ENCODE assay signal across 3 cellular contexts in the genomic region with DNA sequence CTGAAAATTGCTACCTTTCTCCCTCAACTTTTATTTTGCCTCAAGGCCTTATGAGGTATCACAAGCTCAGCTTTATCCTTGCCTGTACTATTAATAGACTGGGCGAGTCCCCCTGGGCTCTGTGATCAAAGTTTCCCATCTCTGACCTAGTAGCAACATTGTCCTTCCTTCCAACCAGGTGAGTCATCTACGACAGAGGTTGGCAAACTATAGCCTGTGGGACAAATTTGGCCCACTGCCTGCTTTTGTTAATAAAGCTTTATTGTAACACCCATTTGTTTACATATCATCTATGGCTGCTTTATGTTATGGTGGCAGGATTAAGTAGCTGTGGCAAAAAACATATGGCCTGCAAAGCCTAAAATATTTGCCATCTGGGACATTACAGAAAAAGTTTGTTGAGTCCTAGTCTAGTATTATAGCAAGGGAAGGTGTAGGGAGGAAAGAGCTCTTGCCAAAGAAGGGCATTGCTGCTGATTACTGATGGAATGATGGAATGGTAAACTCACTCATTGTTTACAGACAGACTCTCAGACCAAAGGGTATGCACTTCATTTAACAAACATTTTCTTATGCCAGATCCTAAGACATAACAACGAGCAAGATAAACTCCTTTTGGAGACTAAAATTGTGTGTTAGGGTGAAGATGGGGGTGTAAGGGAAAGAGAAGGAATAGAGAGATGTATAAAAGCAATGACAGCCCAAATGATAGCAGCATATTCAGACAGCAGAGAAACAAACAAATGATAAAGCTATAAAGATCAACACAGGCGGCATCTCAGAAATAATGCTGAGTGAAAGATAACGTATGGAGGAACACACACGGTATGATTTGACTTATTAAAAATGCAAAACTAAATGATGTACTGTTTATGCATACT.
TF ChIP-seq lines count a peak whose summit lies in the region.

No MANE protein-coding gene starts in this region.

TF ChIP-seq in IMR-90, 13 proteins besides CTCF, POLR2A, EP300 and RAD21:
- TF ChIP-seq CEBPB (IDR thresholded peaks at IDR 0.05; ENCODE audit: low read depth, low read length): no peak
- TF ChIP-seq, protein P1, sequence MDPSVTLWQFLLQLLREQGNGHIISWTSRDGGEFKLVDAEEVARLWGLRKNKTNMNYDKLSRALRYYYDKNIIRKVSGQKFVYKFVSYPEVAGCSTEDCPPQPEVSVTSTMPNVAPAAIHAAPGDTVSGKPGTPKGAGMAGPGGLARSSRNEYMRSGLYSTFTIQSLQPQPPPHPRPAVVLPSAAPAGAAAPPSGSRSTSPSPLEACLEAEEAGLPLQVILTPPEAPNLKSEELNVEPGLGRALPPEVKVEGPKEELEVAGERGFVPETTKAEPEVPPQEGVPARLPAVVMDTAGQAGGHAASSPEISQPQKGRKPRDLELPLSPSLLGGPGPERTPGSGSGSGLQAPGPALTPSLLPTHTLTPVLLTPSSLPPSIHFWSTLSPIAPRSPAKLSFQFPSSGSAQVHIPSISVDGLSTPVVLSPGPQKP (IDR thresholded peaks at IDR 0.05; ENCODE audit: borderline replicate concordance, low read depth, low read length): no peak
- no peak for TF ChIP-seq MAFK (IDR thresholded peaks at IDR 0.05; ENCODE audit: low read depth, low read length)
- no peak for TF ChIP-seq SMC3 (IDR thresholded peaks at IDR 0.05; ENCODE audit: low read depth, low read length)
- no peak for TF ChIP-seq MAZ (IDR thresholded peaks at IDR 0.05; ENCODE audit: borderline replicate concordance, low read depth, low read length)
- TF ChIP-seq MXI1 (IDR thresholded peaks at IDR 0.05; ENCODE audit: borderline replicate concordance, low read depth, low read length): no peak
- TF ChIP-seq, protein P2, sequence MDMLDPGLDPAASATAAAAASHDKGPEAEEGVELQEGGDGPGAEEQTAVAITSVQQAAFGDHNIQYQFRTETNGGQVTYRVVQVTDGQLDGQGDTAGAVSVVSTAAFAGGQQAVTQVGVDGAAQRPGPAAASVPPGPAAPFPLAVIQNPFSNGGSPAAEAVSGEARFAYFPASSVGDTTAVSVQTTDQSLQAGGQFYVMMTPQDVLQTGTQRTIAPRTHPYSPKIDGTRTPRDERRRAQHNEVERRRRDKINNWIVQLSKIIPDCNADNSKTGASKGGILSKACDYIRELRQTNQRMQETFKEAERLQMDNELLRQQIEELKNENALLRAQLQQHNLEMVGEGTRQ (IDR thresholded peaks at IDR 0.05; ENCODE audit: low read depth, low read length): no peak
- TF ChIP-seq BHLHE40 (IDR thresholded peaks at IDR 0.05; ENCODE audit: low read depth, low read length): no peak
- TF ChIP-seq CHD1 (IDR thresholded peaks at IDR 0.05; ENCODE audit: low read depth, low read length): no peak
- TF ChIP-seq NFE2L2 (IDR thresholded peaks at IDR 0.05; ENCODE audit: low read depth, low read length): no peak
- no peak for TF ChIP-seq RCOR1 (IDR thresholded peaks at IDR 0.05; ENCODE audit: insufficient replicate concordance, low read length)
- no peak for TF ChIP-seq FOS (IDR thresholded peaks at IDR 0.05; ENCODE audit: low read depth, low read length)
- no peak for TF ChIP-seq RFX5 (IDR thresholded peaks at IDR 0.05; ENCODE audit: low read depth, low read length)

TF ChIP-seq in GM12878, 131 proteins besides CTCF, POLR2A, EP300 and RAD21:
- 0 out of 2 replicates have a peak, but pooled peaks have one; percentile 58 for TF ChIP-seq ZNF217 (IDR thresholded peaks at IDR 0.05)
- 0 out of 2 replicates have a peak, but pooled peaks have one; percentile 27 for TF ChIP-seq EED (IDR thresholded peaks at IDR 0.05; ENCODE audit: low read depth)
- TF ChIP-seq RELA (IDR thresholded peaks at IDR 0.05; ENCODE audit: borderline replicate concordance, partially characterized antibody): no peak
- TF ChIP-seq IKZF2 (IDR thresholded peaks at IDR 0.05): 0 out of 4 replicates have a peak, but pooled peaks of 1 of the 2 experiments have one; percentile 17
- 0 out of 2 replicates have a peak, but pooled peaks have one; percentile 25 for TF ChIP-seq GATAD2B (conservative IDR thresholded peaks at IDR 0.05; ENCODE audit: low read depth)
- TF ChIP-seq, protein P3, sequence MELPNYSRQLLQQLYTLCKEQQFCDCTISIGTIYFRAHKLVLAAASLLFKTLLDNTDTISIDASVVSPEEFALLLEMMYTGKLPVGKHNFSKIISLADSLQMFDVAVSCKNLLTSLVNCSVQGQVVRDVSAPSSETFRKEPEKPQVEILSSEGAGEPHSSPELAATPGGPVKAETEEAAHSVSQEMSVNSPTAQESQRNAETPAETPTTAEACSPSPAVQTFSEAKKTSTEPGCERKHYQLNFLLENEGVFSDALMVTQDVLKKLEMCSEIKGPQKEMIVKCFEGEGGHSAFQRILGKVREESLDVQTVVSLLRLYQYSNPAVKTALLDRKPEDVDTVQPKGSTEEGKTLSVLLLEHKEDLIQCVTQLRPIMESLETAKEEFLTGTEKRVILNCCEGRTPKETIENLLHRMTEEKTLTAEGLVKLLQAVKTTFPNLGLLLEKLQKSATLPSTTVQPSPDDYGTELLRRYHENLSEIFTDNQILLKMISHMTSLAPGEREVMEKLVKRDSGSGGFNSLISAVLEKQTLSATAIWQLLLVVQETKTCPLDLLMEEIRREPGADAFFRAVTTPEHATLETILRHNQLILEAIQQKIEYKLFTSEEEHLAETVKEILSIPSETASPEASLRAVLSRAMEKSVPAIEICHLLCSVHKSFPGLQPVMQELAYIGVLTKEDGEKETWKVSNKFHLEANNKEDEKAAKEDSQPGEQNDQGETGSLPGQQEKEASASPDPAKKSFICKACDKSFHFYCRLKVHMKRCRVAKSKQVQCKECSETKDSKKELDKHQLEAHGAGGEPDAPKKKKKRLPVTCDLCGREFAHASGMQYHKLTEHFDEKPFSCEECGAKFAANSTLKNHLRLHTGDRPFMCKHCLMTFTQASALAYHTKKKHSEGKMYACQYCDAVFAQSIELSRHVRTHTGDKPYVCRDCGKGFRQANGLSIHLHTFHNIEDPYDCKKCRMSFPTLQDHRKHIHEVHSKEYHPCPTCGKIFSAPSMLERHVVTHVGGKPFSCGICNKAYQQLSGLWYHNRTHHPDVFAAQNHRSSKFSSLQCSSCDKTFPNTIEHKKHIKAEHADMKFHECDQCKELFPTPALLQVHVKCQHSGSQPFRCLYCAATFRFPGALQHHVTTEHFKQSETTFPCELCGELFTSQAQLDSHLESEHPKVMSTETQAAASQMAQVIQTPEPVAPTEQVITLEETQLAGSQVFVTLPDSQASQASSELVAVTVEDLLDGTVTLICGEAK (IDR thresholded peaks at IDR 0.05; ENCODE audit: borderline replicate concordance): peak; percentile 97
- peak; percentile 53; the same call in 1 of the 2 replicates for TF ChIP-seq HDGF (IDR thresholded peaks at IDR 0.05)
- no peak for TF ChIP-seq SMC3 (IDR thresholded peaks at IDR 0.05; ENCODE audit: borderline replicate concordance, low read length)

TF ChIP-seq in liver, 16 proteins besides CTCF, POLR2A, EP300 and RAD21:
- TF ChIP-seq HNF4A (conservative IDR thresholded peaks at IDR 0.05): peak in 1 of 2 donors; percentile 27
- TF ChIP-seq HNF4G (IDR thresholded peaks at IDR 0.05): no peak
- TF ChIP-seq FOXA2 (IDR thresholded peaks at IDR 0.05): peak; percentile 24
- peak in 1 of 2 donors; percentile 34 for TF ChIP-seq RXRA (IDR thresholded peaks at IDR 0.05)
- TF ChIP-seq JUND (IDR thresholded peaks at IDR 0.05): peak; percentile 64 to 71
